In the genomic region with DNA sequence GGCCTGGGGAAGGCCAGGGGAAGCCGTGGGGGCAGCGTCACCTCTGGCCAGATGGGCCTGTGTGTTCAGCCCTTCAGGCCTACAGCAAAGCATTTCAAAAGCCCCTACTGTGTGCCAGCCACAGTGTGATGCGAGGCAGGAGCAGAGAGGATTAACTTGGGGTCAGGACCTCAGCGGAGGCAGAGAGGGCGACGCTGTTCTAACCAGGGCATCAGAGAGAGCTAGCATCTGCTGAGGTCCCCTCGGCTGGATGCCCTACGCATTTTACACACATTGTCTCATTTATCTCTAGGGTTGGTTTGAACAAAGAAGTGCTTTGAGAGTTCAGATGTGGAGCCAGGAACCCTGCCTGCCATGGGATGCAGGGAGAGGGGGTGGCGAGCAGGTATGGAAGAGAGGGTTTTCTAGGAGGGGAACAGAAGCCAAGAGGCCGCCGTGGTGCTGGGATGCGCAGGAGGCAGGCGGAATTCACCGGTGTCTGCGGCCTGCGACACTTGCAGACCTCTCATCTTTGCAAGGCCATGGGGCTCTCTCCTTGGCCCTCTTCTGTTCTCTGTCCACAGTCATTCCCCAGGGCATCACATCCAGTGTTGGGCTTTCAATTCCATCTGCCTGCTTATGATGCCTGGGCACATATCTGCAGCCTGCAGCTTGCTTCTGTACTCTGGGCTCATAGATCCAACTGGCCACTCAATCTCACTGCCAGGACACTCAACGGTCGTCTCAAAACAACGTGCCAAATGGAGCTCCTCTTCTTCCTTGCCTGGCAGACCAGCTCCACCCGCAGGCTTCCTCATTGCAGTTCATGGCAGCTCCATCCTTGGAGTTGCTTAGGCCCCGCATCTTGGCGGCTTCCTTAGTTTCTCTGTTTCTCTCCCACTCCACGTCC, we compare ENCODE assay signal across 1 cellular context.
TF ChIP-seq lines count a peak whose summit lies in the region.

No MANE protein-coding gene starts in this region.

TF ChIP-seq in HepG2, 621 proteins besides CTCF, POLR2A, EP300 and RAD21 (continued from another document and continues in another):
- no peak for TF ChIP-seq ZNF180 (CRISPR knock-in tag; IDR thresholded peaks at IDR 0.05; ENCODE audit: borderline replicate concordance, low read depth)
- TF ChIP-seq, protein P1, sequence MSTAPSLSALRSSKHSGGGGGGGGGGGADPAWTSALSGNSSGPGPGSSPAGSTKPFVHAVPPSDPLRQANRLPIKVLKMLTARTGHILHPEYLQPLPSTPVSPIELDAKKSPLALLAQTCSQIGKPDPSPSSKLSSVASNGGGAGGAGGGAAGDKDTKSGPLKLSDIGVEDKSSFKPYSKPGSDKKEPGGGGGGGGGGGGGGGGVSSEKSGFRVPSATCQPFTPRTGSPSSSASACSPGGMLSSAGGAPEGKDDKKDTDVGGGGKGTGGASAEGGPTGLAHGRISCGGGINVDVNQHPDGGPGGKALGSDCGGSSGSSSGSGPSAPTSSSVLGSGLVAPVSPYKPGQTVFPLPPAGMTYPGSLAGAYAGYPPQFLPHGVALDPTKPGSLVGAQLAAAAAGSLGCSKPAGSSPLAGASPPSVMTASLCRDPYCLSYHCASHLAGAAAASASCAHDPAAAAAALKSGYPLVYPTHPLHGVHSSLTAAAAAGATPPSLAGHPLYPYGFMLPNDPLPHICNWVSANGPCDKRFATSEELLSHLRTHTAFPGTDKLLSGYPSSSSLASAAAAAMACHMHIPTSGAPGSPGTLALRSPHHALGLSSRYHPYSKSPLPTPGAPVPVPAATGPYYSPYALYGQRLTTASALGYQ (CRISPR knock-in tag; IDR thresholded peaks at IDR 0.05) = 0 out of 2 replicates have a peak, but pooled peaks have one; percentile 11
- no peak for TF ChIP-seq ZNF350 (CRISPR knock-in tag; IDR thresholded peaks at IDR 0.05; ENCODE audit: borderline replicate concordance, low read depth)
- TF ChIP-seq ATAD3A (CRISPR knock-in tag; IDR thresholded peaks at IDR 0.05) = no peak
- TF ChIP-seq, protein P2, sequence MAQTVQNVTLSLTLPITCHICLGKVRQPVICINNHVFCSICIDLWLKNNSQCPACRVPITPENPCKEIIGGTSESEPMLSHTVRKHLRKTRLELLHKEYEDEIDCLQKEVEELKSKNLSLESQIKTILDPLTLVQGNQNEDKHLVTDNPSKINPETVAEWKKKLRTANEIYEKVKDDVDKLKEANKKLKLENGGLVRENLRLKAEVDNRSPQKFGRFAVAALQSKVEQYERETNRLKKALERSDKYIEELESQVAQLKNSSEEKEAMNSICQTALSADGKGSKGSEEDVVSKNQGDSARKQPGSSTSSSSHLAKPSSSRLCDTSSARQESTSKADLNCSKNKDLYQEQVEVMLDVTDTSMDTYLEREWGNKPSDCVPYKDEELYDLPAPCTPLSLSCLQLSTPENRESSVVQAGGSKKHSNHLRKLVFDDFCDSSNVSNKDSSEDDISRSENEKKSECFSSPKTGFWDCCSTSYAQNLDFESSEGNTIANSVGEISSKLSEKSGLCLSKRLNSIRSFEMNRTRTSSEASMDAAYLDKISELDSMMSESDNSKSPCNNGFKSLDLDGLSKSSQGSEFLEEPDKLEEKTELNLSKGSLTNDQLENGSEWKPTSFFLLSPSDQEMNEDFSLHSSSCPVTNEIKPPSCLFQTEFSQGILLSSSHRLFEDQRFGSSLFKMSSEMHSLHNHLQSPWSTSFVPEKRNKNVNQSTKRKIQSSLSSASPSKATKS (CRISPR knock-in tag; IDR thresholded peaks at IDR 0.05) = no peak
- TF ChIP-seq AHR (CRISPR knock-in tag; IDR thresholded peaks at IDR 0.05) = no peak
- TF ChIP-seq, protein P3, sequence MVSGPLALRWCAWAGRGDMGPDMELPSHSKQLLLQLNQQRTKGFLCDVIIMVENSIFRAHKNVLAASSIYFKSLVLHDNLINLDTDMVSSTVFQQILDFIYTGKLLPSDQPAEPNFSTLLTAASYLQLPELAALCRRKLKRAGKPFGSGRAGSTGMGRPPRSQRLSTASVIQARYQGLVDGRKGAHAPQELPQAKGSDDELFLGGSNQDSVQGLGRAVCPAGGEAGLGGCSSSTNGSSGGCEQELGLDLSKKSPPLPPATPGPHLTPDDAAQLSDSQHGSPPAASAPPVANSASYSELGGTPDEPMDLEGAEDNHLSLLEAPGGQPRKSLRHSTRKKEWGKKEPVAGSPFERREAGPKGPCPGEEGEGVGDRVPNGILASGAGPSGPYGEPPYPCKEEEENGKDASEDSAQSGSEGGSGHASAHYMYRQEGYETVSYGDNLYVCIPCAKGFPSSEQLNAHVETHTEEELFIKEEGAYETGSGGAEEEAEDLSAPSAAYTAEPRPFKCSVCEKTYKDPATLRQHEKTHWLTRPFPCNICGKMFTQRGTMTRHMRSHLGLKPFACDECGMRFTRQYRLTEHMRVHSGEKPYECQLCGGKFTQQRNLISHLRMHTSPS (CRISPR knock-in tag; IDR thresholded peaks at IDR 0.05; ENCODE audit: low read depth) = no peak; the same call in 1 of the 2 replicates
- TF ChIP-seq RBM39 (IDR thresholded peaks at IDR 0.05; ENCODE audit: low read depth, low read length, poor library complexity, severe bottlenecking) = no peak
- no peak for TF ChIP-seq CHD4 (IDR thresholded peaks at IDR 0.05; ENCODE audit: borderline replicate concordance, low read length)
- TF ChIP-seq ZKSCAN8 (CRISPR knock-in tag; IDR thresholded peaks at IDR 0.05; ENCODE audit: borderline replicate concordance) = no peak
- no peak for TF ChIP-seq RFX1 (IDR thresholded peaks at IDR 0.05)
- TF ChIP-seq SP4 (CRISPR knock-in tag; IDR thresholded peaks at IDR 0.05) = peak; percentile 15; the same call in 1 of the 2 replicates
- TF ChIP-seq, protein P4, sequence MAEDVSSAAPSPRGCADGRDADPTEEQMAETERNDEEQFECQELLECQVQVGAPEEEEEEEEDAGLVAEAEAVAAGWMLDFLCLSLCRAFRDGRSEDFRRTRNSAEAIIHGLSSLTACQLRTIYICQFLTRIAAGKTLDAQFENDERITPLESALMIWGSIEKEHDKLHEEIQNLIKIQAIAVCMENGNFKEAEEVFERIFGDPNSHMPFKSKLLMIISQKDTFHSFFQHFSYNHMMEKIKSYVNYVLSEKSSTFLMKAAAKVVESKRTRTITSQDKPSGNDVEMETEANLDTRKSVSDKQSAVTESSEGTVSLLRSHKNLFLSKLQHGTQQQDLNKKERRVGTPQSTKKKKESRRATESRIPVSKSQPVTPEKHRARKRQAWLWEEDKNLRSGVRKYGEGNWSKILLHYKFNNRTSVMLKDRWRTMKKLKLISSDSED (CRISPR knock-in tag; IDR thresholded peaks at IDR 0.05) = no peak
- peak; percentile 55; the same call in 1 of the 2 replicates for TF ChIP-seq KDM5B (CRISPR knock-in tag; IDR thresholded peaks at IDR 0.05; ENCODE audit: borderline replicate concordance)
- TF ChIP-seq ZNF430 (CRISPR knock-in tag; IDR thresholded peaks at IDR 0.05) = no peak
- peak; percentile 81; the same call in 1 of the 2 replicates for TF ChIP-seq ZBTB38 (CRISPR knock-in tag; IDR thresholded peaks at IDR 0.05)
- no peak for TF ChIP-seq MTF1 (CRISPR knock-in tag; IDR thresholded peaks at IDR 0.05)
- TF ChIP-seq KDM6A (CRISPR knock-in tag; IDR thresholded peaks at IDR 0.05; ENCODE audit: low read depth) = no peak
- TF ChIP-seq ARNT (IDR thresholded peaks at IDR 0.05) = no peak
- TF ChIP-seq SRSF9 (IDR thresholded peaks at IDR 0.05; ENCODE audit: borderline replicate concordance, insufficient read depth, low read depth, low read length, poor library complexity, severe bottlenecking) = no peak
- TF ChIP-seq SRF (IDR thresholded peaks at IDR 0.05; ENCODE audit: low read depth, low read length) = no peak
- TF ChIP-seq KDM2A (CRISPR knock-in tag; IDR thresholded peaks at IDR 0.05; ENCODE audit: borderline replicate concordance, low read depth) = peak; percentile 61
- TF ChIP-seq NFYB (CRISPR knock-in tag; IDR thresholded peaks at IDR 0.05) = no peak
- TF ChIP-seq, protein P5, sequence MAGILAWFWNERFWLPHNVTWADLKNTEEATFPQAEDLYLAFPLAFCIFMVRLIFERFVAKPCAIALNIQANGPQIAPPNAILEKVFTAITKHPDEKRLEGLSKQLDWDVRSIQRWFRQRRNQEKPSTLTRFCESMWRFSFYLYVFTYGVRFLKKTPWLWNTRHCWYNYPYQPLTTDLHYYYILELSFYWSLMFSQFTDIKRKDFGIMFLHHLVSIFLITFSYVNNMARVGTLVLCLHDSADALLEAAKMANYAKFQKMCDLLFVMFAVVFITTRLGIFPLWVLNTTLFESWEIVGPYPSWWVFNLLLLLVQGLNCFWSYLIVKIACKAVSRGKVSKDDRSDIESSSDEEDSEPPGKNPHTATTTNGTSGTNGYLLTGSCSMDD (CRISPR knock-in tag; IDR thresholded peaks at IDR 0.05) = no peak
- no peak for TF ChIP-seq NFIC (IDR thresholded peaks at IDR 0.05; ENCODE audit: low read length)
- TF ChIP-seq NCOR1 (IDR thresholded peaks at IDR 0.05; ENCODE audit: borderline replicate concordance, low read length) = no peak
- TF ChIP-seq, protein P6, sequence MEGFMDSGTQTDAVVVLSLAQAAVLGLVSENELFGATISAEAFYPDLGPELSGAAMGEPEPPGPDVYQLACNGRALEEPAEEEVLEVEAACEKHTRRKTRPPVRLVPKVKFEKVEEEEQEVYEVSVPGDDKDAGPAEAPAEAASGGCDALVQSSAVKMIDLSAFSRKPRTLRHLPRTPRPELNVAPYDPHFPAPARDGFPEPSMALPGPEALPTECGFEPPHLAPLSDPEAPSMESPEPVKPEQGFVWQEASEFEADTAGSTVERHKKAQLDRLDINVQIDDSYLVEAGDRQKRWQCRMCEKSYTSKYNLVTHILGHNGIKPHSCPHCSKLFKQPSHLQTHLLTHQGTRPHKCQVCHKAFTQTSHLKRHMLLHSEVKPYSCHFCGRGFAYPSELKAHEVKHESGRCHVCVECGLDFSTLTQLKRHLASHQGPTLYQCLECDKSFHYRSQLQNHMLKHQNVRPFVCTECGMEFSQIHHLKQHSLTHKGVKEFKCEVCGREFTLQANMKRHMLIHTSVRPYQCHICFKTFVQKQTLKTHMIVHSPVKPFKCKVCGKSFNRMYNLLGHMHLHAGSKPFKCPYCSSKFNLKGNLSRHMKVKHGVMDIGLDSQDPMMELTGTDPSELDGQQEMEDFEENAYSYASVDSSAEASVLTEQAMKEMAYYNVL (CRISPR knock-in tag; IDR thresholded peaks at IDR 0.05; ENCODE audit: borderline replicate concordance) = no peak
- TF ChIP-seq, protein P7, sequence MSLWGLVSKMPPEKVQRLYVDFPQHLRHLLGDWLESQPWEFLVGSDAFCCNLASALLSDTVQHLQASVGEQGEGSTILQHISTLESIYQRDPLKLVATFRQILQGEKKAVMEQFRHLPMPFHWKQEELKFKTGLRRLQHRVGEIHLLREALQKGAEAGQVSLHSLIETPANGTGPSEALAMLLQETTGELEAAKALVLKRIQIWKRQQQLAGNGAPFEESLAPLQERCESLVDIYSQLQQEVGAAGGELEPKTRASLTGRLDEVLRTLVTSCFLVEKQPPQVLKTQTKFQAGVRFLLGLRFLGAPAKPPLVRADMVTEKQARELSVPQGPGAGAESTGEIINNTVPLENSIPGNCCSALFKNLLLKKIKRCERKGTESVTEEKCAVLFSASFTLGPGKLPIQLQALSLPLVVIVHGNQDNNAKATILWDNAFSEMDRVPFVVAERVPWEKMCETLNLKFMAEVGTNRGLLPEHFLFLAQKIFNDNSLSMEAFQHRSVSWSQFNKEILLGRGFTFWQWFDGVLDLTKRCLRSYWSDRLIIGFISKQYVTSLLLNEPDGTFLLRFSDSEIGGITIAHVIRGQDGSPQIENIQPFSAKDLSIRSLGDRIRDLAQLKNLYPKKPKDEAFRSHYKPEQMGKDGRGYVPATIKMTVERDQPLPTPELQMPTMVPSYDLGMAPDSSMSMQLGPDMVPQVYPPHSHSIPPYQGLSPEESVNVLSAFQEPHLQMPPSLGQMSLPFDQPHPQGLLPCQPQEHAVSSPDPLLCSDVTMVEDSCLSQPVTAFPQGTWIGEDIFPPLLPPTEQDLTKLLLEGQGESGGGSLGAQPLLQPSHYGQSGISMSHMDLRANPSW (CRISPR knock-in tag; IDR thresholded peaks at IDR 0.05; ENCODE audit: borderline replicate concordance) = no peak
- TF ChIP-seq ZNF746 (CRISPR knock-in tag; IDR thresholded peaks at IDR 0.05) = no peak
- no peak for TF ChIP-seq NFE2L2 (IDR thresholded peaks at IDR 0.05; ENCODE audit: low read length)
- no peak for TF ChIP-seq ZNF792 (CRISPR knock-in tag; IDR thresholded peaks at IDR 0.05)
- TF ChIP-seq POLR2G (IDR thresholded peaks at IDR 0.05; ENCODE audit: low read depth, low read length) = peak; percentile 48; the same call in 1 of the 2 replicates
- TF ChIP-seq HMGA1 (CRISPR knock-in tag; conservative IDR thresholded peaks at IDR 0.05) = no peak
- TF ChIP-seq ZNF496 (CRISPR knock-in tag; IDR thresholded peaks at IDR 0.05; ENCODE audit: insufficient replicate concordance) = no peak
- TF ChIP-seq FOXJ3 (CRISPR knock-in tag; IDR thresholded peaks at IDR 0.05; ENCODE audit: borderline replicate concordance) = no peak
- no peak for TF ChIP-seq HDAC6 (IDR thresholded peaks at IDR 0.05; ENCODE audit: low read depth, low read length)
- peak; percentile 16; the same call in 1 of the 2 replicates for TF ChIP-seq SALL1 (CRISPR knock-in tag; IDR thresholded peaks at IDR 0.05)
- TF ChIP-seq, protein P8, sequence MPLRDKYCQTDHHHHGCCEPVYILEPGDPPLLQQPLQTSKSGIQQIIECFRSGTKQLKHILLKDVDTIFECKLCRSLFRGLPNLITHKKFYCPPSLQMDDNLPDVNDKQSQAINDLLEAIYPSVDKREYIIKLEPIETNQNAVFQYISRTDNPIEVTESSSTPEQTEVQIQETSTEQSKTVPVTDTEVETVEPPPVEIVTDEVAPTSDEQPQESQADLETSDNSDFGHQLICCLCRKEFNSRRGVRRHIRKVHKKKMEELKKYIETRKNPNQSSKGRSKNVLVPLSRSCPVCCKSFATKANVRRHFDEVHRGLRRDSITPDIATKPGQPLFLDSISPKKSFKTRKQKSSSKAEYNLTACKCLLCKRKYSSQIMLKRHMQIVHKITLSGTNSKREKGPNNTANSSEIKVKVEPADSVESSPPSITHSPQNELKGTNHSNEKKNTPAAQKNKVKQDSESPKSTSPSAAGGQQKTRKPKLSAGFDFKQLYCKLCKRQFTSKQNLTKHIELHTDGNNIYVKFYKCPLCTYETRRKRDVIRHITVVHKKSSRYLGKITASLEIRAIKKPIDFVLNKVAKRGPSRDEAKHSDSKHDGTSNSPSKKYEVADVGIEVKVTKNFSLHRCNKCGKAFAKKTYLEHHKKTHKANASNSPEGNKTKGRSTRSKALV (CRISPR knock-in tag; IDR thresholded peaks at IDR 0.05) = no peak
- no peak for TF ChIP-seq ZNF614 (CRISPR knock-in tag; IDR thresholded peaks at IDR 0.05; ENCODE audit: borderline replicate concordance)
- TF ChIP-seq, protein P9, sequence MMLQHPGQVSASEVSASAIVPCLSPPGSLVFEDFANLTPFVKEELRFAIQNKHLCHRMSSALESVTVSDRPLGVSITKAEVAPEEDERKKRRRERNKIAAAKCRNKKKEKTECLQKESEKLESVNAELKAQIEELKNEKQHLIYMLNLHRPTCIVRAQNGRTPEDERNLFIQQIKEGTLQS (CRISPR knock-in tag; IDR thresholded peaks at IDR 0.05) = no peak
- TF ChIP-seq, protein P10, sequence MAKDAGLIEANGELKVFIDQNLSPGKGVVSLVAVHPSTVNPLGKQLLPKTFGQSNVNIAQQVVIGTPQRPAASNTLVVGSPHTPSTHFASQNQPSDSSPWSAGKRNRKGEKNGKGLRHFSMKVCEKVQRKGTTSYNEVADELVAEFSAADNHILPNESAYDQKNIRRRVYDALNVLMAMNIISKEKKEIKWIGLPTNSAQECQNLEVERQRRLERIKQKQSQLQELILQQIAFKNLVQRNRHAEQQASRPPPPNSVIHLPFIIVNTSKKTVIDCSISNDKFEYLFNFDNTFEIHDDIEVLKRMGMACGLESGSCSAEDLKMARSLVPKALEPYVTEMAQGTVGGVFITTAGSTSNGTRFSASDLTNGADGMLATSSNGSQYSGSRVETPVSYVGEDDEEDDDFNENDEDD (CRISPR knock-in tag; IDR thresholded peaks at IDR 0.05; ENCODE audit: borderline replicate concordance) = 0 out of 2 replicates have a peak, but pooled peaks have one; percentile 14
